8 cellular contexts compared by ENCODE assay signal in the genomic region with DNA sequence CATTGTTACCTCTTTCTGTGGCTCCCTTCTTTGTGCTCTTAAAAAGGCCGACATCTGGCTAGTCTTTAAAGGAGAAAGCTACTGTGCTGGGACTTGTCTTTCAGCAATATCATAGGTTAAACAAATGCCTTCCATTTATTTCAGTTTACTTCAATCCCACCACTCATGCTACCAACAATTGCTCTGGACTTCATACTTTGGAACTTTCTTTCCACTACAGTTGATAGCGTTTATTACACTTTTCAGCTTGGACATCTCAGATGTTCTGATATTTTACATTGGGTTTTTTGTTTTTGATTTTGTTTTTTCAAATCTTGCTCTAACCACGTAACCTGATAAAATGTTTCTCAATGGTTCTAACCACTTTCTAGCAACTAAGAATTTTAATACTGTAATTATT. TPM values are rescaled to one million over a fixed set of nuclear protein-coding genes. Genes with fewer than 3 reads are reported as not detected.
DNase-seq lines count a peak whose midpoint lies in the region; ATAC-seq and TF ChIP-seq lines count a peak whose summit lies in the region.

No MANE protein-coding gene starts in this region.

- H3K27ac ChIP-seq in liver (ENCODE audit: low read depth in 1 of 2, low read length in 2 of 2), result peak overlapping the region; percentile 68 to 98
- peak overlapping the region; percentile 93 to 99 (median 99) for H3K27ac ChIP-seq in thyroid gland

- H3K4me1 ChIP-seq in liver (ENCODE audit: control insufficient read depth in 4 of 4, insufficient read depth in 4 of 4, low read length in 3 of 4), result peaks cover 3 to 27% (median 9%) of the 10 kb centered on the region in 4 donors
- H3K4me1 ChIP-seq in thyroid gland, result peaks cover 25 to 32% of the 10 kb centered on the region in 2 donors

- CTCF ChIA-PET in activated CD8-positive, alpha-beta memory T cell treated with anti-CD3 and anti-CD28 coated beads, Interleukin-2, amount 10 ng/mL, durations not matched to agents 7 days and 5 days (lab: Charles Lee), result no interaction called here

- peaks cover 34% of the 10 kb centered on the region for H3K4me1 Mint-ChIP-seq in activated CD8-positive, alpha-beta memory T cell treated with anti-CD3 and anti-CD28 coated beads, Interleukin-2, amount 10 ng/mL, durations not matched to agents 7 days and 5 days
- peaks cover 28% of the 10 kb centered on the region for H3K4me1 Mint-ChIP-seq in activated naive CD8-positive, alpha-beta T cell treated with anti-CD3 and anti-CD28 coated beads, Interleukin-2, amount 50 U/mL, for 24 hours

- H3K4me3 Mint-ChIP-seq in activated CD8-positive, alpha-beta memory T cell treated with anti-CD3 and anti-CD28 coated beads, Interleukin-2, amount 10 ng/mL, durations not matched to agents 7 days and 5 days, result peak overlapping the region; percentile 90
- H3K4me3 Mint-ChIP-seq in activated naive CD8-positive, alpha-beta T cell treated with anti-CD3 and anti-CD28 coated beads, Interleukin-2, amount 50 U/mL, for 24 hours, result no peak overlapping the region

- H3K27me3 ChIP-seq in liver (ENCODE audit: control insufficient read depth in 4 of 4, insufficient read depth in 4 of 4, low read length in 3 of 4) (no peaks in the 10 kb centered on the region), thyroid gland (no peaks in the 10 kb centered on the region)

- H3K36me3 Mint-ChIP-seq in activated CD8-positive, alpha-beta memory T cell treated with anti-CD3 and anti-CD28 coated beads, Interleukin-2, amount 10 ng/mL, durations not matched to agents 7 days and 5 days, result peaks cover 24% of the 10 kb centered on the region
- H3K36me3 Mint-ChIP-seq in activated naive CD8-positive, alpha-beta T cell treated with anti-CD3 and anti-CD28 coated beads, Interleukin-2, amount 50 U/mL, for 24 hours (ENCODE audit: low read depth), result peaks cover 31% of the 10 kb centered on the region

- no peak for TF ChIP-seq RAD21 in liver (IDR thresholded peaks at IDR 0.05)

- H3K36me3 ChIP-seq in liver (ENCODE audit: control insufficient read depth in 4 of 4, insufficient read depth in 3 of 4, low read depth in 1 of 4, low read length in 3 of 4), result no peaks in the 10 kb centered on the region
- no peaks in the 10 kb centered on the region for H3K36me3 ChIP-seq in thyroid gland

- no peak for TF ChIP-seq CTCF in liver (IDR thresholded peaks at IDR 0.05; ENCODE audit: low read depth, low read length, missing input control)
- no peak for TF ChIP-seq CTCF in thyroid gland (IDR thresholded peaks at IDR 0.05)
- no peak for TF ChIP-seq CTCF in GM13976 (IDR thresholded peaks at IDR 0.05; ENCODE audit: borderline replicate concordance, control extremely low read depth, extremely low read depth, insufficient read depth, missing control alignments)

- no peak for ATAC-seq in activated CD8-positive, alpha-beta memory T cell treated with anti-CD3 and anti-CD28 coated beads, Interleukin-2, amount 10 ng/mL, durations not matched to agents 7 days and 5 days
- ATAC-seq in activated naive CD8-positive, alpha-beta T cell treated with anti-CD3 and anti-CD28 coated beads, Interleukin-2, amount 50 U/mL, for 24 hours, result no peak

- TF ChIP-seq POLR2A in thyroid gland (IDR thresholded peaks at IDR 0.05), result no peak

- no peaks in the 10 kb centered on the region for H3K27me3 Mint-ChIP-seq in activated CD8-positive, alpha-beta memory T cell treated with anti-CD3 and anti-CD28 coated beads, Interleukin-2, amount 10 ng/mL, durations not matched to agents 7 days and 5 days
- no peaks in the 10 kb centered on the region for H3K27me3 Mint-ChIP-seq in activated naive CD8-positive, alpha-beta T cell treated with anti-CD3 and anti-CD28 coated beads, Interleukin-2, amount 50 U/mL, for 24 hours

- intact Hi-C loops in thyroid gland (cut with DNase I), result no loop called here

- in situ Hi-C loops in GM13976 (cut with MboI; ENCODE audit: low sequenced_read_pairs, unreplicated experiment), result loop anchor here (25.0 kb wide), 2 partner anchors 317 to 742 kb away; no protein-coding TSS in a partner anchor

- WGBS in liver, result 24% methylated on average over 3 of the region's 3 CpGs
- WGBS in thyroid gland, 2 donors, result 59 to 64% methylated on average over 3 of the region's 3 CpGs

- H3K9me3 ChIP-seq in liver (ENCODE audit: control insufficient read depth in 4 of 4, low read length in 3 of 4) (no peaks in the 10 kb centered on the region), thyroid gland (no peaks in the 10 kb centered on the region)

- no peaks in the 10 kb centered on the region for H3K9me3 Mint-ChIP-seq in activated CD8-positive, alpha-beta memory T cell treated with anti-CD3 and anti-CD28 coated beads, Interleukin-2, amount 10 ng/mL, durations not matched to agents 7 days and 5 days (ENCODE audit: low read depth)
- H3K9me3 Mint-ChIP-seq in activated naive CD8-positive, alpha-beta T cell treated with anti-CD3 and anti-CD28 coated beads, Interleukin-2, amount 50 U/mL, for 24 hours, result no peaks in the 10 kb centered on the region

- H3K9ac ChIP-seq in liver (ENCODE audit: low read depth in 1 of 2, low read length in 2 of 2), result peak overlapping the region; percentile 51 to 80

- DNase-seq in activated CD8-positive, alpha-beta memory T cell treated with anti-CD3 and anti-CD28 coated beads, Interleukin-2, amount 10 ng/mL, durations not matched to agents 7 days and 5 days, result no peak
- no peak for DNase-seq in activated CD8-positive, alpha-beta memory T cell treated with anti-CD3 and anti-CD28 coated beads for 24 hours
- no peak for DNase-seq in activated naive CD8-positive, alpha-beta T cell treated with anti-CD3 and anti-CD28 coated beads, Interleukin-2, amount 50 U/mL, for 24 hours
- DNase-seq in thyroid gland, result no peak
- no peak for DNase-seq in GM13976 (ENCODE audit: low spot score)
- no peak for DNase-seq in LoVo (ENCODE audit: low spot score)
- DNase-seq in SW480 (ENCODE audit: low spot score), result no peak

- H3K4me3 ChIP-seq in liver (ENCODE audit: low read depth in 1 of 3, low read length in 3 of 3) (peak overlapping the region; percentile 65 to 100 (median 87)), thyroid gland (replicated peaks in 1 of 3) (peak overlapping the region in 1 of 3 donors; percentile 83)

- H3K27ac Mint-ChIP-seq in activated CD8-positive, alpha-beta memory T cell treated with anti-CD3 and anti-CD28 coated beads, Interleukin-2, amount 10 ng/mL, durations not matched to agents 7 days and 5 days, result peak overlapping the region; percentile 68
- H3K27ac Mint-ChIP-seq in activated naive CD8-positive, alpha-beta T cell treated with anti-CD3 and anti-CD28 coated beads, Interleukin-2, amount 50 U/mL, for 24 hours, result peak overlapping the region; percentile 98

TF ChIP-seq in liver, 16 proteins besides CTCF, POLR2A, EP300 and RAD21 (continues in another document):
- TF ChIP-seq YY1 (IDR thresholded peaks at IDR 0.05) (no peak), HNF4A (conservative IDR thresholded peaks at IDR 0.05) (peak; percentile 66 to 84), JUND (IDR thresholded peaks at IDR 0.05) (no peak), NR2F2 (IDR thresholded peaks at IDR 0.05) (no peak), HNF4G (IDR thresholded peaks at IDR 0.05) (peak; percentile 13), EGR1 (IDR thresholded peaks at IDR 0.05; ENCODE audit: low read depth in 2 of 2) (no peak), SP1 (IDR thresholded peaks at IDR 0.05) (no peak), RXRA (IDR thresholded peaks at IDR 0.05) (no peak), FOXA1 (IDR thresholded peaks at IDR 0.05) (no peak), TAF1 (conservative IDR thresholded peaks at IDR 0.05) (no peak), FOXA2 (IDR thresholded peaks at IDR 0.05) (no peak)
- TF ChIP-seq, protein P1, sequence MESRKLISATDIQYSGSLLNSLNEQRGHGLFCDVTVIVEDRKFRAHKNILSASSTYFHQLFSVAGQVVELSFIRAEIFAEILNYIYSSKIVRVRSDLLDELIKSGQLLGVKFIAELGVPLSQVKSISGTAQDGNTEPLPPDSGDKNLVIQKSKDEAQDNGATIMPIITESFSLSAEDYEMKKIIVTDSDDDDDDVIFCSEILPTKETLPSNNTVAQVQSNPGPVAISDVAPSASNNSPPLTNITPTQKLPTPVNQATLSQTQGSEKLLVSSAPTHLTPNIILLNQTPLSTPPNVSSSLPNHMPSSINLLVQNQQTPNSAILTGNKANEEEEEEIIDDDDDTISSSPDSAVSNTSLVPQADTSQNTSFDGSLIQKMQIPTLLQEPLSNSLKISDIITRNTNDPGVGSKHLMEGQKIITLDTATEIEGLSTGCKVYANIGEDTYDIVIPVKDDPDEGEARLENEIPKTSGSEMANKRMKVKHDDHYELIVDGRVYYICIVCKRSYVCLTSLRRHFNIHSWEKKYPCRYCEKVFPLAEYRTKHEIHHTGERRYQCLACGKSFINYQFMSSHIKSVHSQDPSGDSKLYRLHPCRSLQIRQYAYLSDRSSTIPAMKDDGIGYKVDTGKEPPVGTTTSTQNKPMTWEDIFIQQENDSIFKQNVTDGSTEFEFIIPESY (IDR thresholded peaks at IDR 0.05), result no peak
- TF ChIP-seq, protein P2, sequence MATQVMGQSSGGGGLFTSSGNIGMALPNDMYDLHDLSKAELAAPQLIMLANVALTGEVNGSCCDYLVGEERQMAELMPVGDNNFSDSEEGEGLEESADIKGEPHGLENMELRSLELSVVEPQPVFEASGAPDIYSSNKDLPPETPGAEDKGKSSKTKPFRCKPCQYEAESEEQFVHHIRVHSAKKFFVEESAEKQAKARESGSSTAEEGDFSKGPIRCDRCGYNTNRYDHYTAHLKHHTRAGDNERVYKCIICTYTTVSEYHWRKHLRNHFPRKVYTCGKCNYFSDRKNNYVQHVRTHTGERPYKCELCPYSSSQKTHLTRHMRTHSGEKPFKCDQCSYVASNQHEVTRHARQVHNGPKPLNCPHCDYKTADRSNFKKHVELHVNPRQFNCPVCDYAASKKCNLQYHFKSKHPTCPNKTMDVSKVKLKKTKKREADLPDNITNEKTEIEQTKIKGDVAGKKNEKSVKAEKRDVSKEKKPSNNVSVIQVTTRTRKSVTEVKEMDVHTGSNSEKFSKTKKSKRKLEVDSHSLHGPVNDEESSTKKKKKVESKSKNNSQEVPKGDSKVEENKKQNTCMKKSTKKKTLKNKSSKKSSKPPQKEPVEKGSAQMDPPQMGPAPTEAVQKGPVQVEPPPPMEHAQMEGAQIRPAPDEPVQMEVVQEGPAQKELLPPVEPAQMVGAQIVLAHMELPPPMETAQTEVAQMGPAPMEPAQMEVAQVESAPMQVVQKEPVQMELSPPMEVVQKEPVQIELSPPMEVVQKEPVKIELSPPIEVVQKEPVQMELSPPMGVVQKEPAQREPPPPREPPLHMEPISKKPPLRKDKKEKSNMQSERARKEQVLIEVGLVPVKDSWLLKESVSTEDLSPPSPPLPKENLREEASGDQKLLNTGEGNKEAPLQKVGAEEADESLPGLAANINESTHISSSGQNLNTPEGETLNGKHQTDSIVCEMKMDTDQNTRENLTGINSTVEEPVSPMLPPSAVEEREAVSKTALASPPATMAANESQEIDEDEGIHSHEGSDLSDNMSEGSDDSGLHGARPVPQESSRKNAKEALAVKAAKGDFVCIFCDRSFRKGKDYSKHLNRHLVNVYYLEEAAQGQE (IDR thresholded peaks at IDR 0.05), result no peak

RNA-seq across cellular contexts. Expression of a gene that starts 1.2 kb away (rescaled TPM):
- total RNA-seq in activated CD8-positive, alpha-beta memory T cell treated with anti-CD3 and anti-CD28 coated beads, Interleukin-2, amount 10 ng/mL, durations not matched to agents 7 days and 5 days, result 100 to 1,000 TPM; 125 to 158 TPM
- total RNA-seq in liver (10 to 100 TPM; 11.6 to 22.8 TPM), thyroid gland (100 to 1,000 TPM in 1 of 4 donors, 10 to 100 TPM in 3; 61.8 to 119 (median 83.4) TPM)
- 1 to 10 TPM; 3.1 to 7.9 TPM for polyA plus RNA-seq in liver
